14 cellular contexts compared by ENCODE assay signal in genomic region chr10:114472874-114473248, GRCh38.
DNase-seq lines count a peak whose midpoint lies in the region; ATAC-seq and TF ChIP-seq lines count a peak whose summit lies in the region.
"Had no signal": no experiment of that assay in that cellular context is flagged by ENCODE, and none has a peak within 500 bp of the region (broad histone marks: within the 10 kb centered on the region; RNA-seq: fewer than 3 reads in every experiment).

No MANE protein-coding gene starts in this region.

- H2AK5ac ChIP-seq in H9 (ENCODE audit: insufficient read length, low read length): no peak overlapping the region

- H3K4me3 Mint-ChIP-seq in activated CD4-positive, alpha-beta T cell treated with anti-CD3 and anti-CD28 coated beads for 36 hours: no peak overlapping the region
- H3K4me3 Mint-ChIP-seq in H9 (no peak overlapping the region), progenitor cell of endocrine pancreas (ENCODE audit: low read depth) (no peak overlapping the region)
- no peak overlapping the region for H3K4me3 Mint-ChIP-seq in activated naive CD8-positive, alpha-beta T cell treated with anti-CD3 and anti-CD28 coated beads, Interleukin-2, amount 50 U/mL, for 24 hours
- H3K4me3 Mint-ChIP-seq: activated CD4-positive, alpha-beta T cell treated with anti-CD3 and anti-CD28 coated beads, Interleukin-2, amount 10 ng/mL, durations not matched to agents 24 days and 14 days had no signal

- no peaks in the 10 kb centered on the region for H3K9me3 Mint-ChIP-seq in activated CD4-positive, alpha-beta T cell treated with anti-CD3 and anti-CD28 coated beads for 36 hours (ENCODE audit: low read depth)
- H3K9me3 Mint-ChIP-seq in H9 (no peaks in the 10 kb centered on the region), progenitor cell of endocrine pancreas (ENCODE audit: low read depth) (no peaks in the 10 kb centered on the region)
- no peaks in the 10 kb centered on the region for H3K9me3 Mint-ChIP-seq in activated naive CD8-positive, alpha-beta T cell treated with anti-CD3 and anti-CD28 coated beads, Interleukin-2, amount 50 U/mL, for 24 hours
- H3K9me3 Mint-ChIP-seq: activated CD4-positive, alpha-beta T cell treated with anti-CD3 and anti-CD28 coated beads, Interleukin-2, amount 10 ng/mL, durations not matched to agents 24 days and 14 days; IgD-negative memory B cell had no signal

- H2BK15ac ChIP-seq in H9 (ENCODE audit: low read depth, low read length): no peak overlapping the region

- H3K18ac ChIP-seq in H9 (ENCODE audit: insufficient read length, low read depth, low read length): no peak overlapping the region

- H3K9me3 ChIP-seq in H9 (ENCODE audit: control insufficient read depth, low read depth, low read length): no peaks in the 10 kb centered on the region

- H3K27me3 Mint-ChIP-seq in activated CD4-positive, alpha-beta T cell treated with anti-CD3 and anti-CD28 coated beads for 36 hours: no peaks in the 10 kb centered on the region
- no peaks in the 10 kb centered on the region for H3K27me3 Mint-ChIP-seq in H9 (ENCODE audit: low read depth)
- no peaks in the 10 kb centered on the region for H3K27me3 Mint-ChIP-seq in activated naive CD8-positive, alpha-beta T cell treated with anti-CD3 and anti-CD28 coated beads, Interleukin-2, amount 50 U/mL, for 24 hours
- no peaks in the 10 kb centered on the region for H3K27me3 Mint-ChIP-seq in progenitor cell of endocrine pancreas
- H3K27me3 Mint-ChIP-seq: activated CD4-positive, alpha-beta T cell treated with anti-CD3 and anti-CD28 coated beads, Interleukin-2, amount 10 ng/mL, durations not matched to agents 24 days and 14 days; IgD-negative memory B cell had no signal

- intact Hi-C loops in activated CD4-positive, alpha-beta T cell treated with anti-CD3 and anti-CD28 coated beads for 36 hours (cut with DNase I, micrococcal nuclease): loop anchor here (1.0 to 10.0 kb wide), 5 partner anchors 154 to 462 kb away; partner anchors contain the start of gene TRUB1 (in 1 of the 2)

- POLR2A ChIA-PET in activated CD4-positive, alpha-beta T cell treated with anti-CD3 and anti-CD28 coated beads for 36 hours (lab: Charles Lee): interaction anchor here (0.7 kb wide), 1 partner anchor 27 kb away, joined by 3 read pairs; no protein-coding TSS in a partner anchor

- TF ChIP-seq CTCF in H9 (conservative IDR thresholded peaks at IDR 0.05) (no peak), progenitor cell of endocrine pancreas (IDR thresholded peaks at IDR 0.05; ENCODE audit: unreplicated experiment) (no peak)

- no peak for DNase-seq in activated CD4-positive, alpha-beta T cell treated with anti-CD3 and anti-CD28 coated beads for 36 hours
- DNase-seq in activated CD4-positive, alpha-beta T cell treated with anti-CD3 and anti-CD28 coated beads for 48 hours: no peak
- DNase-seq in H9 (no peak), progenitor cell of endocrine pancreas (ENCODE audit: low spot score, unreplicated experiment) (no peak), NCI-H2196 treated with DMSO at 0.1 percent for 48 hours (lab: John Stamatoyannopoulos, UW; ENCODE audit: unreplicated experiment) (no peak)
- DNase-seq in activated naive CD8-positive, alpha-beta T cell treated with anti-CD3 and anti-CD28 coated beads, Interleukin-2, amount 50 U/mL, for 24 hours: no peak
- DNase-seq: activated CD4-positive, alpha-beta T cell treated with anti-CD3 and anti-CD28 coated beads, Interleukin-2, amount 10 ng/mL, durations not matched to agents 24 days and 14 days; GM23248; NCI-H446 treated with DMSO at 0.1 percent for 48 hours; RPMI8226; stimulated activated naive CD8-positive, alpha-beta T cell treated with anti-CD3 and anti-CD28 coated beads, Interleukin-15, Interleukin-2, amounts not matched to agents 100 U/mL and 50 U/mL, for 24 hours had no signal

- no peak overlapping the region for H3K9ac ChIP-seq in H9 (ENCODE audit: extremely low read depth, insufficient read length, low read length)
- H3K9ac ChIP-seq: GM23248 had no signal

- no peak overlapping the region for H3K23ac ChIP-seq in H9 (ENCODE audit: insufficient read length, low read depth, low read length)

- peaks cover 6% of the 10 kb centered on the region; the same call in 1 of the 2 replicates for H3K4me1 ChIP-seq in H9 (ENCODE audit: insufficient read depth, low read length)

- peak overlapping the region; percentile 69 for H3K27ac Mint-ChIP-seq in activated CD4-positive, alpha-beta T cell treated with anti-CD3 and anti-CD28 coated beads for 36 hours
- H3K27ac Mint-ChIP-seq in H9 (peak overlapping the region in 2 of 3 experiments; percentile 78 to 87; a peak in 4 of 7 replicates), progenitor cell of endocrine pancreas (peak overlapping the region; percentile 65)
- peak overlapping the region; percentile 56 for H3K27ac Mint-ChIP-seq in activated naive CD8-positive, alpha-beta T cell treated with anti-CD3 and anti-CD28 coated beads, Interleukin-2, amount 50 U/mL, for 24 hours
- H3K27ac Mint-ChIP-seq: activated CD4-positive, alpha-beta T cell treated with anti-CD3 and anti-CD28 coated beads, Interleukin-2, amount 10 ng/mL, durations not matched to agents 24 days and 14 days; IgD-negative memory B cell had no signal

- no peaks in the 10 kb centered on the region for H4K20me1 ChIP-seq in H9 (ENCODE audit: control insufficient read depth, insufficient read depth, insufficient read length)

- no peak overlapping the region for H3K4ac ChIP-seq in H9 (ENCODE audit: low read depth, low read length)

- H3K79me2 ChIP-seq in H9 (ENCODE audit: insufficient read depth, low read length): no peaks in the 10 kb centered on the region

- H3K23me2 ChIP-seq in H9 (ENCODE audit: insufficient read length, low read depth, low read length, poor library complexity, severe bottlenecking): no peaks in the 10 kb centered on the region

- peaks cover 32% of the 10 kb centered on the region for H3K4me1 Mint-ChIP-seq in activated CD4-positive, alpha-beta T cell treated with anti-CD3 and anti-CD28 coated beads for 36 hours
- H3K4me1 Mint-ChIP-seq in H9: peaks cover 15 to 16% of the 10 kb centered on the region in 2 experiments
- H3K4me1 Mint-ChIP-seq in activated naive CD8-positive, alpha-beta T cell treated with anti-CD3 and anti-CD28 coated beads, Interleukin-2, amount 50 U/mL, for 24 hours: peaks cover 21% of the 10 kb centered on the region
- H3K4me1 Mint-ChIP-seq in progenitor cell of endocrine pancreas (ENCODE audit: low read depth): peaks cover 10% of the 10 kb centered on the region

- CTCF ChIA-PET in activated CD4-positive, alpha-beta T cell treated with anti-CD3 and anti-CD28 coated beads for 36 hours (lab: Charles Lee): interaction anchor here (0.6 to 8.1 kb wide), 11 partner anchors 10 to 231 kb away, joined by 3 to 79 read pairs (median 24); no protein-coding TSS in a partner anchor

- no peak for ATAC-seq in activated CD4-positive, alpha-beta T cell treated with anti-CD3 and anti-CD28 coated beads for 36 hours
- no peak for ATAC-seq in activated naive CD8-positive, alpha-beta T cell treated with anti-CD3 and anti-CD28 coated beads, Interleukin-2, amount 50 U/mL, for 24 hours
- ATAC-seq in HG03097 (IDR thresholded peaks at IDR 0.05; ENCODE audit: low FRiP score, unreplicated experiment) (no peak), GM19328 (IDR thresholded peaks at IDR 0.05; ENCODE audit: unreplicated experiment) (no peak)
- ATAC-seq: stimulated activated naive CD8-positive, alpha-beta T cell treated with anti-CD3 and anti-CD28 coated beads, Interleukin-15, Interleukin-2, amounts not matched to agents 100 U/mL and 50 U/mL, for 24 hours had no signal

- no peak overlapping the region for H3K4me2 ChIP-seq in H9 (ENCODE audit: insufficient read depth, insufficient read length, low read length)

- peaks cover 16% of the 10 kb centered on the region for H3K36me3 Mint-ChIP-seq in activated CD4-positive, alpha-beta T cell treated with anti-CD3 and anti-CD28 coated beads for 36 hours (ENCODE audit: low read depth)
- H3K36me3 Mint-ChIP-seq in H9 (ENCODE audit: insufficient read depth in 1 of 3, low read depth in 3 of 3) (no peaks in the 10 kb centered on the region; a peak in 2 of 7 replicates), progenitor cell of endocrine pancreas (ENCODE audit: insufficient read depth) (peaks cover 6% of the 10 kb centered on the region)
- peaks cover 7% of the 10 kb centered on the region for H3K36me3 Mint-ChIP-seq in activated naive CD8-positive, alpha-beta T cell treated with anti-CD3 and anti-CD28 coated beads, Interleukin-2, amount 50 U/mL, for 24 hours (ENCODE audit: low read depth)

- H3K14ac ChIP-seq in H9 (ENCODE audit: insufficient read depth, low read length): no peak overlapping the region

- no peak overlapping the region for H2BK12ac ChIP-seq in H9 (ENCODE audit: insufficient read length, low read depth, low read length)

- H2AFZ ChIP-seq in H9 (ENCODE audit: low read length): no peak overlapping the region
- H2AFZ ChIP-seq: GM23248 had no signal

- no peak overlapping the region for H4K91ac ChIP-seq in H9 (ENCODE audit: insufficient read length, low read depth, low read length)

- no peak overlapping the region for H3K56ac ChIP-seq in H9 (ENCODE audit: insufficient read length, low read depth, low read length)

- H3K27me3 ChIP-seq in H9 (ENCODE audit: insufficient read depth, low read length): no peaks in the 10 kb centered on the region

- no peaks in the 10 kb centered on the region for H3K79me1 ChIP-seq in H9 (ENCODE audit: insufficient read depth, low read depth, low read length, poor library complexity, severe bottlenecking)

- H4K8ac ChIP-seq in H9 (replicated peaks; ENCODE audit: insufficient read length, low read depth, low read length): no peak overlapping the region

- no peak overlapping the region for H3T11ph ChIP-seq in H9 (ENCODE audit: low read length)

- no peak overlapping the region for H4K5ac ChIP-seq in H9 (ENCODE audit: insufficient read length, low read depth, low read length)

- no peak overlapping the region for H3K27ac ChIP-seq in H9 (ENCODE audit: insufficient read length, low read depth, low read length)
- H3K27ac ChIP-seq: GM23248 had no signal

- H2BK5ac ChIP-seq in H9 (ENCODE audit: insufficient read length, low read length): no peak overlapping the region

- H2BK20ac ChIP-seq in H9 (ENCODE audit: low read depth, low read length, poor library complexity, severe bottlenecking): no peak overlapping the region

- no peak overlapping the region for H2BK120ac ChIP-seq in H9 (ENCODE audit: low read depth, low read length, poor library complexity, severe bottlenecking)

- no CpG with 5 or more reads among the region's 4 CpGs for WGBS in H9 (ENCODE audit: extremely low coverage, insufficient read length, low lambda C conversion rate)
